Comparison of ENCODE assay signal across 20 cellular contexts in the genomic region with DNA sequence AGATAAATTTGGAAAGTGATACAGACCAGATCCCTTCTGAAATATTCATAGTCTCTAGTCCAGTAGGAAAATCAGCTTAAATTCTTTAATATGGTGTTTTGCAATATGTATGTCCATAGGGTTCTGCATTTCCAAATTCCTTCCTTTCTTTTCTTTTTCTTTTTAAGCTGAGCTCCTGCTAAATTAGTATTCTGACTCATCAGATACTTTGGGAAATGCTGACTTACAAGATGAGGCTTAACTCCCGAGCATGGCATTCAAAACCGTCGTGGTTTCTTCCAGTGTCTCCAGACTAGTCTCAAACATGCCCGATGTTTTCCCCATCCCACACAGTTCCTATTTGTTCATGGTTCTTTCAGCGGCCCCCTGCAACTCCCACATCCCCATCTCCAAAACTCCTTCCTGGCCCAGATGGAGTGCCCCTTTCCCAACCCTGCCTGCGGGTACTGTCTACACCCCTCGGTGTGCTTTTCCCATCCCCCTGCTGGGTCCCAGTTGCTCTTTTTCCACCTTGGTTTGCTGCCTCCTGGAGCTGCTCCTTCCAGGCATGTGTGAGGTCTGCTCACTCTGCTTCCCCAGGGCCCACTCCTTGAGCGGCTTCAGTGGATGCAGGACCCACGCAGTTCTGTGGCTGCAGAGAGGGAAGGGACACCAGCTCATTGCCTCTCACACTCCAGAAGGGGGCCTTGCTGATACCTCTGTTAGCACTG. TPM values are rescaled to one million over a fixed set of nuclear protein-coding genes. Genes with fewer than 3 reads are reported as not detected.
DNase-seq lines count a peak whose midpoint lies in the region; ATAC-seq, FAIRE-seq and TF ChIP-seq lines count a peak whose summit lies in the region.
"Had no signal": no experiment of that assay in that cellular context is flagged by ENCODE, and none has a peak within 500 bp of the region (broad histone marks: within the 10 kb centered on the region; RNA-seq: fewer than 3 reads in every experiment).

No MANE protein-coding gene starts in this region.

- no peaks in the 10 kb centered on the region for H3K9me3 ChIP-seq in neural progenitor cell (ENCODE audit: low read depth)
- H3K9me3 ChIP-seq in CD8-positive, alpha-beta memory T cell (ENCODE audit: low read length) = no peaks in the 10 kb centered on the region
- H3K9me3 ChIP-seq: adrenal gland, psoas muscle had no signal

- no peak for TF ChIP-seq CTCF in epithelial cell of esophagus (IDR thresholded peaks at IDR 0.05; ENCODE audit: insufficient read depth, low read depth, low read length, missing control alignments)
- no peak for TF ChIP-seq CTCF in neural progenitor cell (IDR thresholded peaks at IDR 0.05)

- H3K36me3 Mint-ChIP-seq in neural progenitor cell = no peaks in the 10 kb centered on the region
- H3K36me3 Mint-ChIP-seq in CD8-positive, alpha-beta memory T cell = no peaks in the 10 kb centered on the region

- H3K79me2 ChIP-seq in neural progenitor cell (ENCODE audit: low read depth) = no peaks in the 10 kb centered on the region

- H3K4me2 ChIP-seq in neural progenitor cell = no peak overlapping the region
- H3K4me2 ChIP-seq: PC-9 had no signal

- no peaks in the 10 kb centered on the region for H4K20me1 ChIP-seq in neural progenitor cell (ENCODE audit: low read depth)

- H3F3A ChIP-seq in neural progenitor cell (ENCODE audit: low read depth) = peaks cover 16% of the 10 kb centered on the region

- H3K4me1 Mint-ChIP-seq in neural progenitor cell = peaks cover 33% of the 10 kb centered on the region
- peaks cover 17 to 27% (median 24%) of the 10 kb centered on the region in 3 donors for H3K4me1 Mint-ChIP-seq in CD8-positive, alpha-beta memory T cell

- no peak overlapping the region for H3K4me3 ChIP-seq in epithelial cell of esophagus (ENCODE audit: low read length)
- H3K4me3 ChIP-seq in neural progenitor cell = no peak overlapping the region
- no peak overlapping the region for H3K4me3 ChIP-seq in CD8-positive, alpha-beta memory T cell (ENCODE audit: low read length)
- H3K4me3 ChIP-seq: adrenal gland, coronary artery, PC-9, psoas muscle had no signal

- H3K9me3 Mint-ChIP-seq in neural progenitor cell = no peaks in the 10 kb centered on the region
- no peaks in the 10 kb centered on the region for H3K9me3 Mint-ChIP-seq in CD8-positive, alpha-beta memory T cell
- H3K9me3 Mint-ChIP-seq: stimulated activated naive CD8-positive, alpha-beta T cell treated with anti-CD3 and anti-CD28 coated beads, Interleukin-15, Interleukin-2, amounts not matched to agents 100 ng/mL and 50 ng/mL, for 24 hours had no signal

- CTCF ChIA-PET in CD8-positive, alpha-beta memory T cell (lab: Charles Lee) = interaction anchor here (1.9 to 14.4 kb wide), 3 partner anchors 20 to 76 kb away, joined by 7 to 306 read pairs (median 7); no protein-coding TSS in a partner anchor

- no peak overlapping the region for H3K4me3 Mint-ChIP-seq in neural progenitor cell
- no peak overlapping the region for H3K4me3 Mint-ChIP-seq in CD8-positive, alpha-beta memory T cell
- H3K4me3 Mint-ChIP-seq: stimulated activated naive CD8-positive, alpha-beta T cell treated with anti-CD3 and anti-CD28 coated beads, Interleukin-15, Interleukin-2, amounts not matched to agents 100 ng/mL and 50 ng/mL, for 24 hours had no signal

- H3K4me1 ChIP-seq in neural progenitor cell = peaks cover 41% of the 10 kb centered on the region
- H3K4me1 ChIP-seq in CD8-positive, alpha-beta memory T cell (ENCODE audit: insufficient read depth, low read length) = peaks cover 23% of the 10 kb centered on the region
- H3K4me1 ChIP-seq: psoas muscle had no signal

- POLR2A ChIA-PET in CD8-positive, alpha-beta memory T cell (lab: Charles Lee) = interaction anchor here (0.6 kb wide), 1 partner anchor 70 kb away, joined by 3 read pairs; no protein-coding TSS in a partner anchor

- H3K27me3 Mint-ChIP-seq in neural progenitor cell (ENCODE audit: insufficient read depth, low read depth) = peaks cover 6% of the 10 kb centered on the region
- H3K27me3 Mint-ChIP-seq in CD8-positive, alpha-beta memory T cell = peaks cover 13 to 30% of the 10 kb centered on the region in 2 donors

- FAIRE-seq in GM12891 (lab: Jason Lieb, UNC) = no peak
- FAIRE-seq: GM19239 had no signal

- peak; percentile 62 for DNase-seq in GM03348 (ENCODE audit: low spot score)
- DNase-seq in epithelial cell of esophagus (ENCODE audit: low read depth) = peak; percentile 64
- no peak for DNase-seq in neural progenitor cell (ENCODE audit: low spot score)
- DNase-seq in stimulated activated CD4-positive, alpha-beta T cell treated with anti-CD3 and anti-CD28 coated beads, Interleukin-12 subunit alpha, Interleukin-12 subunit beta, amount 100 ng/mL, for 4 hours = no peak
- no peak for DNase-seq in GM12891 (ENCODE audit: insufficient read length, low spot score)
- no peak for DNase-seq in CD8-positive, alpha-beta memory T cell
- DNase-seq: adrenal gland, Calu3, NCI-H1694 treated with DMSO at 0.1 percent for 48 hours, NCI-H524, PC-9, psoas muscle had no signal

- H3K9ac ChIP-seq in neural progenitor cell = no peak overlapping the region

- H3K36me3 ChIP-seq in neural progenitor cell = no peaks in the 10 kb centered on the region
- H3K36me3 ChIP-seq in CD8-positive, alpha-beta memory T cell (ENCODE audit: insufficient read depth, low read length) = no peaks in the 10 kb centered on the region
- H3K36me3 ChIP-seq: adrenal gland had no signal

- no peak overlapping the region for H3K27ac ChIP-seq in neural progenitor cell
- no peak overlapping the region for H3K27ac ChIP-seq in CD8-positive, alpha-beta memory T cell (ENCODE audit: low read depth, low read length)
- H3K27ac ChIP-seq: adrenal gland, coronary artery, PC-9, psoas muscle had no signal

- ATAC-seq in SK-N-SH treated with all-trans-retinoic acid at 6 μM for 48 hours (peak; percentile 8; the same call in 1 of the 3 replicates), GM18867 (IDR thresholded peaks at IDR 0.05; ENCODE audit: unreplicated experiment) (no peak)
- ATAC-seq: left lobe of liver, psoas muscle had no signal

- TF ChIP-seq POLR2A in GM12891 (IDR thresholded peaks at IDR 0.05; ENCODE audit: low read depth, low read length) = no peak

- no peaks in the 10 kb centered on the region for H3K27me3 ChIP-seq in neural progenitor cell
- H3K27me3 ChIP-seq in CD8-positive, alpha-beta memory T cell (ENCODE audit: insufficient read depth, low read length, poor library complexity, severe bottlenecking) = peaks cover 8% of the 10 kb centered on the region
- H3K27me3 ChIP-seq: adrenal gland had no signal

- no peak overlapping the region for H3K27ac Mint-ChIP-seq in neural progenitor cell
- H3K27ac Mint-ChIP-seq in CD8-positive, alpha-beta memory T cell = no peak overlapping the region
- H3K27ac Mint-ChIP-seq: stimulated activated naive CD8-positive, alpha-beta T cell treated with anti-CD3 and anti-CD28 coated beads, Interleukin-15, Interleukin-2, amounts not matched to agents 100 ng/mL and 50 ng/mL, for 24 hours had no signal

- H2AFZ ChIP-seq in neural progenitor cell (replicated peaks) = peak overlapping the region; percentile 6
- H2AFZ ChIP-seq: PC-9 had no signal

TF ChIP-seq in SK-N-SH treated with all-trans-retinoic acid at 6 μM for 48 hours, 23 proteins besides CTCF, POLR2A, EP300 and RAD21:
- TF ChIP-seq ZFP3 (CRISPR knock-in tag; IDR thresholded peaks at IDR 0.05) (no peak), ISL1 (CRISPR knock-in tag; IDR thresholded peaks at IDR 0.05) (no peak), TCF4 (CRISPR knock-in tag; IDR thresholded peaks at IDR 0.05; ENCODE audit: borderline replicate concordance) (no peak)

TF ChIP-seq in GM12891, 5 proteins besides CTCF, POLR2A, EP300 and RAD21:
- TF ChIP-seq POU2F2 (IDR thresholded peaks at IDR 0.05; ENCODE audit: low read depth, low read length) (no peak), SPI1 (IDR thresholded peaks at IDR 0.05; ENCODE audit: low read depth, low read length) (no peak), POLR2AphosphoS5 (IDR thresholded peaks at IDR 0.05; ENCODE audit: low read depth, low read length) (no peak), TAF1 (IDR thresholded peaks at IDR 0.05; ENCODE audit: low read depth, low read length) (no peak)

RNA-seq across cellular contexts. Expression of a gene that starts 19.4 kb away (rescaled TPM):
- 13.7 and 19.5 TPM in 2 replicates for total RNA-seq in neural progenitor cell (ENCODE audit: low replicate concordance)
- 7.4 TPM for polyA plus RNA-seq in GM12891 (2012; ENCODE audit: low read depth, missing spikeins)
- total RNA-seq in CD8-positive, alpha-beta memory T cell = 10 to 100 TPM; 24.8 to 26.4 TPM
- 10.0 TPM for polyA plus RNA-seq in CD8-positive, alpha-beta memory T cell

RNA-seq across cellular contexts. Expression of a gene that starts 58.0 kb away (rescaled TPM):
- 0.25 TPM in 1 of 2 replicates, not detected in the other for total RNA-seq in neural progenitor cell (ENCODE audit: low replicate concordance)
- polyA plus RNA-seq in GM12891 (2012; ENCODE audit: low read depth, missing spikeins) = 1.3 TPM
- total RNA-seq in CD8-positive, alpha-beta memory T cell = not detected
- polyA plus RNA-seq in CD8-positive, alpha-beta memory T cell = not detected
- total RNA-seq: adrenal gland, Calu3, left lobe of liver, PC-9, psoas muscle, urinary bladder had no signal
- polyA plus RNA-seq: adrenal gland, esophagus, psoas muscle, urinary bladder had no signal

Comparison
In these comparisons a context has a peak if more than half of its experiments do, and no peak if none do; other contexts are left out.
1. DNase-seq: peak in GM03348 (single experiment) and epithelial cell of esophagus (single experiment); none in neural progenitor cell (single experiment), stimulated activated CD4-positive, alpha-beta T cell treated with anti-CD3 and anti-CD28 coated beads, Interleukin-12 subunit alpha, Interleukin-12 subunit beta, amount 100 ng/mL, for 4 hours (single experiment), GM12891 (single experiment) and CD8-positive, alpha-beta memory T cell (0 of 5).